In the genomic region with DNA sequence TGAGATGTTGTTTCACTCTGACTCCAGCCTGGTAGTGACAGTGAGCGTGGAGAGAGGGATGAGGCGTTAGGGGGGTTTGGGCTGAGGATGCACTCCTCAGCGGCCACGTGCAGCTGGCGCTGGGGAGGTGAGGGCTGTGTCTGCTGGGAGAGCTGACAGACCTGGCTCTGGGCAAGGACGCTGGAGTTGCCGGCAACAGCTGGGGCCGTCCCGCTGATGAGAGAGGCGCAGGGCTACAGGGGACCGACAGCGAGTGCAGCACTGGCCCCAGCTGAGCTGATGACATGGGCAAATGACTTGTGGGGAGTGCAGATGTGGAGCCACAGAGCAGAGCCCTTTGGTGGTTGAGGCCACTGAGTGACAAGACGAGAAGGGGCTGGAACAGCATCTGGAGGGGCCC, we compare ENCODE assay signal across 17 cellular contexts. TPM values are rescaled to one million over a fixed set of nuclear protein-coding genes. Genes with fewer than 3 reads are reported as not detected.
DNase-seq lines count a peak whose midpoint lies in the region; ATAC-seq and TF ChIP-seq lines count a peak whose summit lies in the region.
"Had no signal": no experiment of that assay in that cellular context is flagged by ENCODE, and none has a peak within 500 bp of the region (broad histone marks: within the 10 kb centered on the region; RNA-seq: fewer than 3 reads in every experiment).

No MANE protein-coding gene starts in this region.

- CTCF ChIA-PET in CD4-positive, alpha-beta T cell (lab: Charles Lee): interaction anchor here (1.4 kb wide), 1 partner anchor 80 kb away, joined by 4 read pairs; no protein-coding TSS in a partner anchor
- CTCF ChIA-PET in CD8-positive, alpha-beta memory T cell (lab: Charles Lee): interaction anchor here (1.2 kb wide), 1 partner anchor 13 kb away, joined by 3 read pairs; no protein-coding TSS in a partner anchor

- H3K4me1 ChIP-seq in CD8-positive, alpha-beta memory T cell (ENCODE audit: insufficient read depth, low read length): no peaks in the 10 kb centered on the region
- no peaks in the 10 kb centered on the region for H3K4me1 ChIP-seq in prostate gland (replicated peaks)
- H3K4me1 ChIP-seq: ascending aorta, testis had no signal

- no peak overlapping the region for H3K4me3 ChIP-seq in CD8-positive, alpha-beta memory T cell (ENCODE audit: low read length)
- no peak overlapping the region for H3K4me3 ChIP-seq in prostate gland
- H3K4me3 ChIP-seq: ascending aorta, smooth muscle cell, testis had no signal

- 94% methylated on average over 13 of the region's 13 CpGs for WGBS in prostate gland

- H3K4me3 Mint-ChIP-seq in CD4-positive, alpha-beta T cell: no peak overlapping the region
- no peak overlapping the region for H3K4me3 Mint-ChIP-seq in CD8-positive, alpha-beta memory T cell
- H3K4me3 Mint-ChIP-seq in activated naive CD8-positive, alpha-beta T cell treated with anti-CD3 and anti-CD28 coated beads for 36 hours: no peak overlapping the region
- H3K4me3 Mint-ChIP-seq in nephron progenitor cell: no peak overlapping the region
- H3K4me3 Mint-ChIP-seq: activated naive CD4-positive, alpha-beta T cell treated with anti-CD3 and anti-CD28 coated beads, Interleukin-2, amount 10 ng/mL, durations not matched to agents 7 days and 5 days; CD14-positive monocyte; memory B cell; T-helper 1 cell treated with Interleukin-12 subunit alpha and Interleukin-12 subunit beta and Interleukin-4 antibody, amounts not matched to agents 30 μg/mL and 1 μg/mL, for 36 hours had no signal

- POLR2A ChIA-PET in CD4-positive, alpha-beta T cell (lab: Charles Lee): interaction anchor here (0.5 kb wide), 1 partner anchor 79 kb away, joined by 3 read pairs; no protein-coding TSS in a partner anchor
- POLR2A ChIA-PET in CD8-positive, alpha-beta memory T cell (lab: Charles Lee): no interaction called here

- H3K27ac ChIP-seq in CD4-positive, alpha-beta T cell (ENCODE audit: low read depth, low read length): no peak overlapping the region
- no peak overlapping the region for H3K27ac ChIP-seq in CD8-positive, alpha-beta memory T cell (ENCODE audit: low read depth, low read length)
- H3K27ac ChIP-seq in prostate gland: no peak overlapping the region
- H3K27ac ChIP-seq: ascending aorta, RWPE1, testis had no signal

- TF ChIP-seq POLR2A in prostate gland (IDR thresholded peaks at IDR 0.05): no peak

- H3K27me3 ChIP-seq in CD4-positive, alpha-beta T cell (ENCODE audit: control insufficient read depth, insufficient read depth, low read length): no peaks in the 10 kb centered on the region
- H3K27me3 ChIP-seq in CD8-positive, alpha-beta memory T cell (ENCODE audit: insufficient read depth, low read length, poor library complexity, severe bottlenecking): no peaks in the 10 kb centered on the region
- H3K27me3 ChIP-seq in prostate gland (replicated peaks; ENCODE audit: insufficient read depth): no peaks in the 10 kb centered on the region
- H3K27me3 ChIP-seq: ascending aorta, testis had no signal

- H3K27me3 Mint-ChIP-seq in CD4-positive, alpha-beta T cell: no peaks in the 10 kb centered on the region
- H3K27me3 Mint-ChIP-seq in CD8-positive, alpha-beta memory T cell: no peaks in the 10 kb centered on the region
- no peaks in the 10 kb centered on the region for H3K27me3 Mint-ChIP-seq in activated naive CD8-positive, alpha-beta T cell treated with anti-CD3 and anti-CD28 coated beads for 36 hours
- H3K27me3 Mint-ChIP-seq in nephron progenitor cell (ENCODE audit: low read depth, poor library complexity): peaks cover 12% of the 10 kb centered on the region
- H3K27me3 Mint-ChIP-seq: activated naive CD4-positive, alpha-beta T cell treated with anti-CD3 and anti-CD28 coated beads, Interleukin-2, amount 10 ng/mL, durations not matched to agents 7 days and 5 days; memory B cell had no signal

- H3K9me3 Mint-ChIP-seq in CD4-positive, alpha-beta T cell: no peaks in the 10 kb centered on the region
- H3K9me3 Mint-ChIP-seq in CD8-positive, alpha-beta memory T cell: no peaks in the 10 kb centered on the region
- H3K9me3 Mint-ChIP-seq in activated naive CD8-positive, alpha-beta T cell treated with anti-CD3 and anti-CD28 coated beads for 36 hours: no peaks in the 10 kb centered on the region
- H3K9me3 Mint-ChIP-seq in nephron progenitor cell: no peaks in the 10 kb centered on the region
- H3K9me3 Mint-ChIP-seq: activated naive CD4-positive, alpha-beta T cell treated with anti-CD3 and anti-CD28 coated beads, Interleukin-2, amount 10 ng/mL, durations not matched to agents 7 days and 5 days; CD14-positive monocyte; memory B cell; T-helper 1 cell treated with Interleukin-12 subunit alpha and Interleukin-12 subunit beta and Interleukin-4 antibody, amounts not matched to agents 30 μg/mL and 1 μg/mL, for 36 hours had no signal

- intact Hi-C loops in CD4-positive, alpha-beta T cell (cut with DNase I, micrococcal nuclease): loop anchor here (1.0 to 5.0 kb wide), 5 partner anchors 62 to 497 kb away; no protein-coding TSS in a partner anchor
- intact Hi-C loops in prostate gland (cut with DNase I): no loop called here

- no peak for ATAC-seq in CD4-positive, alpha-beta T cell (ENCODE audit: poor library complexity)

- peak overlapping the region; percentile 36 for H3K27ac Mint-ChIP-seq in CD4-positive, alpha-beta T cell
- H3K27ac Mint-ChIP-seq in CD8-positive, alpha-beta memory T cell: peak overlapping the region in 7 of 8 donors; percentile 0 to 95 (median 79)
- peak overlapping the region; percentile 38 for H3K27ac Mint-ChIP-seq in activated naive CD8-positive, alpha-beta T cell treated with anti-CD3 and anti-CD28 coated beads for 36 hours
- H3K27ac Mint-ChIP-seq in nephron progenitor cell: peak overlapping the region; percentile 74
- H3K27ac Mint-ChIP-seq: T-helper 1 cell treated with Interleukin-12 subunit alpha and Interleukin-12 subunit beta and Interleukin-4 antibody, amounts not matched to agents 30 μg/mL and 1 μg/mL, for 36 hours had no signal

- no peak for DNase-seq in CD4-positive, alpha-beta T cell
- DNase-seq in CD8-positive, alpha-beta memory T cell: no peak
- no peak for DNase-seq in activated naive CD8-positive, alpha-beta T cell treated with anti-CD3 and anti-CD28 coated beads for 36 hours
- DNase-seq in nephron progenitor cell: no peak
- DNase-seq in prostate gland (ENCODE audit: low spot score): no peak
- DNase-seq in kidney glomerular epithelial cell (lab: John Stamatoyannopoulos, UW): no peak
- DNase-seq in effector CD8-positive, alpha-beta T cell (lab: John Stamatoyannopoulos, UW): no peak
- DNase-seq: DMS153, NCI-H774 had no signal

- peaks cover 68% of the 10 kb centered on the region for H3K36me3 ChIP-seq in CD8-positive, alpha-beta memory T cell (ENCODE audit: insufficient read depth, low read length)
- H3K36me3 ChIP-seq in prostate gland: peaks cover 0 to 8% of the 10 kb centered on the region in 2 donors

- no peaks in the 10 kb centered on the region for H3K9me3 ChIP-seq in CD4-positive, alpha-beta T cell (ENCODE audit: control insufficient read depth, low read length)
- no peaks in the 10 kb centered on the region for H3K9me3 ChIP-seq in CD8-positive, alpha-beta memory T cell (ENCODE audit: low read length)
- no peaks in the 10 kb centered on the region for H3K9me3 ChIP-seq in prostate gland
- H3K9me3 ChIP-seq: ascending aorta, testis had no signal

- TF ChIP-seq CTCF in CD4-positive, alpha-beta T cell (IDR thresholded peaks at IDR 0.05): no peak
- TF ChIP-seq CTCF in nephron progenitor cell (IDR thresholded peaks at IDR 0.05) (no peak), prostate gland (IDR thresholded peaks at IDR 0.05) (no peak)

- no peaks in the 10 kb centered on the region for H3K4me1 Mint-ChIP-seq in CD4-positive, alpha-beta T cell (ENCODE audit: low read depth)
- no peaks in the 10 kb centered on the region for H3K4me1 Mint-ChIP-seq in CD8-positive, alpha-beta memory T cell
- peaks cover 5% of the 10 kb centered on the region for H3K4me1 Mint-ChIP-seq in activated naive CD8-positive, alpha-beta T cell treated with anti-CD3 and anti-CD28 coated beads for 36 hours
- H3K4me1 Mint-ChIP-seq in nephron progenitor cell: no peaks in the 10 kb centered on the region
- H3K4me1 Mint-ChIP-seq: activated naive CD4-positive, alpha-beta T cell treated with anti-CD3 and anti-CD28 coated beads, Interleukin-2, amount 10 ng/mL, durations not matched to agents 7 days and 5 days had no signal

- H3K36me3 Mint-ChIP-seq in CD4-positive, alpha-beta T cell (ENCODE audit: low read depth): peaks cover 93% of the 10 kb centered on the region
- peaks cover 0 to 98% (median 22%) of the 10 kb centered on the region in 3 donors for H3K36me3 Mint-ChIP-seq in CD8-positive, alpha-beta memory T cell
- peaks cover 15% of the 10 kb centered on the region for H3K36me3 Mint-ChIP-seq in activated naive CD8-positive, alpha-beta T cell treated with anti-CD3 and anti-CD28 coated beads for 36 hours
- peaks cover 31% of the 10 kb centered on the region for H3K36me3 Mint-ChIP-seq in nephron progenitor cell (ENCODE audit: low read depth)

RNA-seq across cellular contexts. Expression of a gene that starts 38.4 kb away (rescaled TPM):
- total RNA-seq in CD4-positive, alpha-beta T cell: 10 to 100 TPM; 29.2 to 30.1 TPM
- 10 to 100 TPM; 26.7 to 29.2 TPM for total RNA-seq in CD8-positive, alpha-beta memory T cell
- 31.2 TPM for polyA plus RNA-seq in CD8-positive, alpha-beta memory T cell
- 10 to 100 TPM; 27.1 to 27.2 TPM for total RNA-seq in activated naive CD8-positive, alpha-beta T cell treated with anti-CD3 and anti-CD28 coated beads for 36 hours
- total RNA-seq in prostate gland: 10 to 100 TPM; 34.9 to 41.6 TPM

RNA-seq across cellular contexts. Expression of a gene that starts 38.5 kb away (rescaled TPM):
- total RNA-seq in CD4-positive, alpha-beta T cell: 10 to 100 TPM; 17.1 to 17.5 TPM
- total RNA-seq in CD8-positive, alpha-beta memory T cell: 10 to 100 TPM; 41.8 to 42.4 TPM
- 53.1 TPM for polyA plus RNA-seq in CD8-positive, alpha-beta memory T cell
- total RNA-seq in activated naive CD8-positive, alpha-beta T cell treated with anti-CD3 and anti-CD28 coated beads for 36 hours: 10 to 100 TPM; 29.8 to 30.9 TPM
- total RNA-seq in prostate gland: 10 to 100 TPM; 42.5 to 49.9 TPM
